Comparison of ENCODE assay signal across 18 cellular contexts in genomic region chr16:72924487-72924886, GRCh38.
DNase-seq lines count a peak whose midpoint lies in the region; ATAC-seq, FAIRE-seq and TF ChIP-seq lines count a peak whose summit lies in the region.
"Had no signal": no experiment of that assay in that cellular context is flagged by ENCODE, and none has a peak within 500 bp of the region (broad histone marks: within the 10 kb centered on the region; RNA-seq: fewer than 3 reads in every experiment).

No MANE protein-coding gene starts in this region.

- no peak for FAIRE-seq in HTR-8/SVneo (lab: Jason Lieb, UNC)

- POLR2A ChIA-PET in naive thymus-derived CD4-positive, alpha-beta T cell (lab: Charles Lee) = no interaction called here
- POLR2A ChIA-PET in A673 (lab: Charles Lee; ENCODE audit: low non-redundant PET) = no interaction called here

- H3K9me3 Mint-ChIP-seq in naive thymus-derived CD4-positive, alpha-beta T cell = peaks cover 0 to 2% (median 0%) of the 10 kb centered on the region in 11 donors
- H3K9me3 Mint-ChIP-seq: CD8-positive, alpha-beta T cell had no signal

- H3K27ac Mint-ChIP-seq in naive thymus-derived CD4-positive, alpha-beta T cell = no peak overlapping the region
- H3K27ac Mint-ChIP-seq: CD8-positive, alpha-beta T cell had no signal

- intact Hi-C loops in naive thymus-derived CD4-positive, alpha-beta T cell (cut with micrococcal nuclease) = loop anchor here in 1 of 2 donors (5.0 to 10.0 kb wide), 2 partner anchors 50 to 133 kb away; no protein-coding TSS in a partner anchor
- intact Hi-C loops in stomach (cut with DNase I; ENCODE audit: low total_unique reads) = no loop called here
- intact Hi-C loops in A673 (cut with micrococcal nuclease; ENCODE audit: unreplicated experiment) = no loop called here

- peaks cover 6 to 29% (median 11%) of the 10 kb centered on the region in 7 donors for H3K4me1 Mint-ChIP-seq in naive thymus-derived CD4-positive, alpha-beta T cell

- DNase-seq in NOMO-1 (lab: John Stamatoyannopoulos, UW; ENCODE audit: unreplicated experiment in 2 of 2) (peak; percentile 5 to 24), NOMO-1 treated with dmso at 0.1 percent for 144 hours (lab: John Stamatoyannopoulos, UW; ENCODE audit: unreplicated experiment) (no peak), NOMO-1 treated with DMSO at 0.1 percent for 48 hours (lab: John Stamatoyannopoulos, UW; ENCODE audit: unreplicated experiment) (peak; percentile 40), stomach (no peak), HTR-8/SVneo (ENCODE audit: insufficient read length, low spot score) (no peak), A673 (ENCODE audit: low spot score) (no peak)
- DNase-seq in naive thymus-derived CD4-positive, alpha-beta T cell = no peak
- DNase-seq in central memory CD4-positive, alpha-beta T cell = no peak
- DNase-seq: 8988T; BE2C; CD8-positive, alpha-beta T cell; KG1; NCI-H1092; NCI-H2081; NCI-H748 treated with DMSO at 0.1 percent for 48 hours; NK-92 treated with Interleukin-12 subunit alpha and Interleukin-12 subunit beta, amount 100 ng/mL, for 24 hours; SHP77 treated with DMSO at 0.1 percent for 48 hours; SK-N-SH had no signal

- H3K36me3 Mint-ChIP-seq in naive thymus-derived CD4-positive, alpha-beta T cell = peaks cover 0 to 8% (median 0%) of the 10 kb centered on the region in 5 donors
- H3K36me3 Mint-ChIP-seq: CD8-positive, alpha-beta T cell had no signal

- no peaks in the 10 kb centered on the region for H3K4me1 ChIP-seq in naive thymus-derived CD4-positive, alpha-beta T cell (ENCODE audit: control insufficient read depth in 2 of 2, insufficient read depth in 2 of 2, low read length in 2 of 2)
- peaks cover 14 to 64% (median 42%) of the 10 kb centered on the region in 4 donors for H3K4me1 ChIP-seq in stomach
- peaks cover 53% of the 10 kb centered on the region for H3K4me1 ChIP-seq in A673 (ENCODE audit: insufficient read depth, low read length, poor library complexity, severe bottlenecking)

- 68 to 84% (median 78%) methylated on average over 8 of the region's 8 CpGs for WGBS in stomach, 5 donors

- H3K27me3 ChIP-seq in naive thymus-derived CD4-positive, alpha-beta T cell (ENCODE audit: control insufficient read depth in 2 of 2, insufficient read depth in 2 of 2, low read length in 2 of 2) = peaks cover 0 to 2% of the 10 kb centered on the region in 2 donors
- no peaks in the 10 kb centered on the region for H3K27me3 ChIP-seq in stomach
- no peaks in the 10 kb centered on the region for H3K27me3 ChIP-seq in A673 (replicated peaks; ENCODE audit: insufficient read depth, low read depth, low read length, poor library complexity)
- H3K27me3 ChIP-seq: BE2C had no signal

- TF ChIP-seq EP300 in stomach (IDR thresholded peaks at IDR 0.05) = no peak

- H3K4me3 Mint-ChIP-seq in naive thymus-derived CD4-positive, alpha-beta T cell = no peak overlapping the region
- H3K4me3 Mint-ChIP-seq: CD8-positive, alpha-beta T cell had no signal

- CTCF ChIA-PET in naive thymus-derived CD4-positive, alpha-beta T cell (lab: Charles Lee) = no interaction called here
- CTCF ChIA-PET in A673 (lab: Charles Lee) = no interaction called here

- TF ChIP-seq POLR2A in stomach (IDR thresholded peaks at IDR 0.05) = no peak

- TF ChIP-seq CTCF in stomach (IDR thresholded peaks at IDR 0.05) (no peak), A673 (conservative IDR thresholded peaks at IDR 0.05; ENCODE audit: low read depth, low read length) (no peak)

- no peak overlapping the region for H3K4me3 ChIP-seq in naive thymus-derived CD4-positive, alpha-beta T cell (ENCODE audit: low read length)
- no peak overlapping the region for H3K4me3 ChIP-seq in stomach
- H3K4me3 ChIP-seq in A673 (ENCODE audit: low read depth, low read length, poor library complexity, severe bottlenecking) = no peak overlapping the region

- no peak overlapping the region for H3K27ac ChIP-seq in naive thymus-derived CD4-positive, alpha-beta T cell (ENCODE audit: low read depth, low read length)
- H3K27ac ChIP-seq in stomach (peak overlapping the region; percentile 57 to 78 (median 74)), A673 (ENCODE audit: low read depth, low read length, poor library complexity, severe bottlenecking) (no peak overlapping the region)

- H3K9me3 ChIP-seq in naive thymus-derived CD4-positive, alpha-beta T cell (ENCODE audit: control insufficient read depth in 2 of 3, low read length in 3 of 3) = no peaks in the 10 kb centered on the region
- H3K9me3 ChIP-seq in stomach (no peaks in the 10 kb centered on the region), A673 (ENCODE audit: low read depth, low read length, poor library complexity, severe bottlenecking) (no peaks in the 10 kb centered on the region)
- H3K9me3 ChIP-seq: BE2C, SK-N-SH had no signal

- H3K27me3 Mint-ChIP-seq in naive thymus-derived CD4-positive, alpha-beta T cell = peaks cover 0 to 18% (median 0%) of the 10 kb centered on the region in 5 donors

- BruUV-seq in A673 (replicated peaks; lab: Mats Ljungman, UMichigan) = no TSS peak

- ATAC-seq in naive thymus-derived CD4-positive, alpha-beta T cell = peak; percentile 47
- ATAC-seq: CD8-positive, alpha-beta T cell had no signal

- H3K36me3 ChIP-seq in naive thymus-derived CD4-positive, alpha-beta T cell (ENCODE audit: control insufficient read depth in 2 of 3, insufficient read depth in 3 of 3, low read length in 3 of 3) = no peaks in the 10 kb centered on the region
- H3K36me3 ChIP-seq in stomach (no peaks in the 10 kb centered on the region), A673 (ENCODE audit: insufficient read depth, low read length, poor library complexity, severe bottlenecking) (no peaks in the 10 kb centered on the region)
- H3K36me3 ChIP-seq: BE2C had no signal

Comparison
In these comparisons a context has a peak if more than half of its experiments do, and no peak if none do; other contexts are left out.
1. DNase-seq: peak in NOMO-1 (2 of 2) and NOMO-1 treated with DMSO at 0.1 percent for 48 hours (single experiment); none in NOMO-1 treated with dmso at 0.1 percent for 144 hours (single experiment), naive thymus-derived CD4-positive, alpha-beta T cell (0 of 9), stomach (single experiment), HTR-8/SVneo (single experiment), A673 (single experiment) and central memory CD4-positive, alpha-beta T cell (single experiment).
2. H3K27ac ChIP-seq: peak in stomach (5 of 5); none in naive thymus-derived CD4-positive, alpha-beta T cell (single experiment) and A673 (single experiment).